Comparison of ENCODE assay signal across 8 cellular contexts in the genomic region with DNA sequence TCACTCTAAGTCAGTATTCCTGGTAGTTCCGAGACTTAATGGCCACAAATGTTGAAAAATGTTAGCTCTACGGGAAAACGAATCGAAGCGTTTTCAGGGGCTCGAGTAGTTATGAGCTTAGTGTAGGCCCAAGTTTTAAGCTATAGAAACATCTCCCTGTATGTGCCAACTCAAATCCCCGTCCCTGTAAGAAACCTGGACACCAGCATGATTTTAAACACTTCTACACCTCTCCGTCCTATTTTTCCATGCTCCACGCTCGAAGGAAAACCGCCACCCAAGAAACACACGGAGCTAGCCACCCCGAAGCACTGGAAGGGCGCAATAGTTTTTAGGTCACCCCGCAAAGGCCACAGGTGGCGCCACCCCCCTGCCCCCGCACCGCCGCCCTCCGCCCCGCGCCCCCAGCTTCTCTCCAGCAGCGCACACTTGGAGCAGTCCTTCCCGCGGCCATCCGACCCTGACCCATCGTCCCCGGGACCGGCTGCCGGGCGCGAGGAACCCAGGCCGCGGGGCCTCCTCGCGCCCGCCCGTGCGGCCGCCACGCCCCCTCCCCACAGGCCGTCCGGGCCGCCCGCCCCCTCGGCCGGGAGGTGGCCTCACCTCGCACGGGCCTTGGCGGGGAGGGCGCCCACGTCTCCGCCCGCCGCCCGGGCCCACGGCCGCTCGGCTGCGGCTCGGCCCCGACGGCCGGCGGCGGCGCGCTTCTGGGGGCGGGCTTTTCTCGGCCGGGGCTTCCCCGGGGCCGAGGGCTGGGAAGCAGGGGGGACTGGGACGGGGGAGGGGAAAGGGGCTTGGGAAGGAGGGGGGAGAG. TPM values are rescaled to one million over a fixed set of nuclear protein-coding genes. Genes with fewer than 3 reads are reported as not detected.
DNase-seq lines count a peak whose midpoint lies in the region; ATAC-seq and TF ChIP-seq lines count a peak whose summit lies in the region.

No MANE protein-coding gene starts in this region.

- peak overlapping the region; percentile 97 for H3K27ac Mint-ChIP-seq in GM23338
- peak overlapping the region; percentile 97 to 100 (median 99) for H3K27ac Mint-ChIP-seq in naive thymus-derived CD4-positive, alpha-beta T cell

- intact Hi-C loops in naive thymus-derived CD4-positive, alpha-beta T cell (cut with micrococcal nuclease) = loop anchor here (2.0 to 5.0 kb wide), 5 partner anchors 56 to 1328 kb away; partner anchors contain the start of genes COQ10A (in 1 of the 2), PA2G4 (in 1 of the 2) and TSPAN31 (in 1 of the 2)
- intact Hi-C loops in aorta (cut with DNase I) = no loop called here

- peak overlapping the region; percentile 76; the same call in 1 of the 2 replicates for H2AFZ ChIP-seq in GM23338

- no peaks in the 10 kb centered on the region for H3K27me3 ChIP-seq in GM23338 (ENCODE audit: insufficient read depth)
- no peaks in the 10 kb centered on the region for H3K27me3 ChIP-seq in naive thymus-derived CD4-positive, alpha-beta T cell (ENCODE audit: control insufficient read depth in 2 of 2, insufficient read depth in 2 of 2, low read length in 2 of 2)
- no peaks in the 10 kb centered on the region for H3K27me3 ChIP-seq in aorta (ENCODE audit: control insufficient read depth in 1 of 2, insufficient read depth in 2 of 2, low read length in 1 of 2)

- peak overlapping the region; percentile 93 for H3K4me3 Mint-ChIP-seq in GM23338
- peak overlapping the region; percentile 88 to 100 (median 98) for H3K4me3 Mint-ChIP-seq in naive thymus-derived CD4-positive, alpha-beta T cell

- peak in 1 of 2 experiments; percentile 7; a peak in 1 of 4 replicates for TF ChIP-seq CTCF in GM23338 (conservative IDR thresholded peaks at IDR 0.05; ENCODE audit: low read depth in 2 of 2)

- CTCF ChIA-PET in naive thymus-derived CD4-positive, alpha-beta T cell (lab: Charles Lee) = interaction anchor here (1.5 kb wide), 1 partner anchor 31 kb away, joined by 4 read pairs; no protein-coding TSS in a partner anchor

- WGBS in aorta, 2 donors = 1% methylated on average over 45 to 74 of the region's 74 CpGs

- peaks cover 34% of the 10 kb centered on the region for H3K79me2 ChIP-seq in GM23338 (replicated peaks; ENCODE audit: insufficient read depth)

- H3K36me3 ChIP-seq in GM23338 (ENCODE audit: insufficient read depth) = no peaks in the 10 kb centered on the region
- peaks cover 0 to 6% (median 0%) of the 10 kb centered on the region in 3 experiments for H3K36me3 ChIP-seq in naive thymus-derived CD4-positive, alpha-beta T cell (ENCODE audit: control insufficient read depth in 2 of 3, insufficient read depth in 3 of 3, low read length in 3 of 3)
- no peaks in the 10 kb centered on the region for H3K36me3 ChIP-seq in aorta (ENCODE audit: control insufficient read depth in 1 of 2, insufficient read depth in 2 of 2, low read length in 1 of 2)

- peak; percentile 63 for ATAC-seq in GM23338
- peak; percentile 66 to 68 for ATAC-seq in activated CD4-positive, CD25-positive, alpha-beta regulatory T cell treated with anti-CD3 and anti-CD28 coated beads, Interleukin-2, amount 50 U/mL, for 24 hours
- peak; percentile 72 for ATAC-seq in naive thymus-derived CD4-positive, alpha-beta T cell
- ATAC-seq in aorta (ENCODE audit: low FRiP score) = peak; percentile 86

- no peaks in the 10 kb centered on the region for H3K9me2 ChIP-seq in GM23338 (ENCODE audit: insufficient read depth)

- no peaks in the 10 kb centered on the region; the same call in 2 of the 3 replicates for H3K36me3 Mint-ChIP-seq in GM23338 (ENCODE audit: low read depth)
- peaks cover 0 to 10% (median 0%) of the 10 kb centered on the region in 5 donors for H3K36me3 Mint-ChIP-seq in naive thymus-derived CD4-positive, alpha-beta T cell

- peaks cover 14% of the 10 kb centered on the region for H3F3A ChIP-seq in GM23338 (replicated peaks; ENCODE audit: low read depth)

- no peaks in the 10 kb centered on the region for H3K9me3 Mint-ChIP-seq in GM23338
- peaks cover 0 to 4% (median 0%) of the 10 kb centered on the region in 11 donors for H3K9me3 Mint-ChIP-seq in naive thymus-derived CD4-positive, alpha-beta T cell

- DNase-seq in SIG-M5 treated with dmso at 0.1 percent for 504 hours (lab: John Stamatoyannopoulos, UW; ENCODE audit: unreplicated experiment) = peak; percentile 41
- DNase-seq in SIG-M5 (lab: John Stamatoyannopoulos, UW) = no peak
- peak; percentile 76 for DNase-seq in GM23338 (ENCODE audit: low spot score)
- peak; percentile 37 to 47 for DNase-seq in Kasumi-1 (lab: John Stamatoyannopoulos, UW)
- peak; percentile 83 to 89 for DNase-seq in erythroblast (lab: John Stamatoyannopoulos, UW)
- peak in 8 of 9 donors; percentile 37 to 79 (median 58) for DNase-seq in naive thymus-derived CD4-positive, alpha-beta T cell
- DNase-seq in aorta = peak; percentile 62 to 88

- H3K4me1 Mint-ChIP-seq in GM23338 = peaks cover 26% of the 10 kb centered on the region
- H3K4me1 Mint-ChIP-seq in naive thymus-derived CD4-positive, alpha-beta T cell = peaks cover 25 to 53% (median 43%) of the 10 kb centered on the region in 7 donors

- peaks cover 8% of the 10 kb centered on the region for H3K27me3 Mint-ChIP-seq in GM23338 (ENCODE audit: insufficient read depth, low read depth, poor library complexity)
- no peaks in the 10 kb centered on the region for H3K27me3 Mint-ChIP-seq in naive thymus-derived CD4-positive, alpha-beta T cell

- TF ChIP-seq POLR2A in erythroblast (IDR thresholded peaks at IDR 0.05; ENCODE audit: low read length) = peak; percentile 34

- H3K27ac ChIP-seq in GM23338 (ENCODE audit: low read depth) (peak overlapping the region; percentile 93), aorta (ENCODE audit: low read depth in 1 of 2, low read length in 2 of 2) (peak overlapping the region; percentile 80 to 98)
- peak overlapping the region; percentile 85 for H3K27ac ChIP-seq in naive thymus-derived CD4-positive, alpha-beta T cell (ENCODE audit: low read depth, low read length)

- peak overlapping the region; percentile 91 for H3K4me2 ChIP-seq in GM23338

- H3K9me3 ChIP-seq in naive thymus-derived CD4-positive, alpha-beta T cell (ENCODE audit: control insufficient read depth in 2 of 3, low read length in 3 of 3) = no peaks in the 10 kb centered on the region
- no peaks in the 10 kb centered on the region for H3K9me3 ChIP-seq in aorta (ENCODE audit: control insufficient read depth, low read length)

- H3K4me3 ChIP-seq in GM23338 (peak overlapping the region; percentile 64), aorta (ENCODE audit: low read length in 2 of 2) (peak overlapping the region; percentile 71 to 99)
- peak overlapping the region; percentile 55 for H3K4me3 ChIP-seq in naive thymus-derived CD4-positive, alpha-beta T cell (ENCODE audit: low read length)

- H4K20me1 ChIP-seq in GM23338 (replicated peaks; ENCODE audit: insufficient read depth) = no peaks in the 10 kb centered on the region

- H3K4me1 ChIP-seq in GM23338 (ENCODE audit: insufficient read depth) (peaks cover 15% of the 10 kb centered on the region; the same call in 1 of the 2 replicates), aorta (ENCODE audit: control insufficient read depth in 1 of 2, insufficient read depth in 2 of 2, low read length in 2 of 2) (no peaks in the 10 kb centered on the region)
- peaks cover 8 to 17% of the 10 kb centered on the region in 2 donors for H3K4me1 ChIP-seq in naive thymus-derived CD4-positive, alpha-beta T cell (ENCODE audit: control insufficient read depth in 2 of 2, insufficient read depth in 2 of 2, low read length in 2 of 2)

- POLR2A ChIA-PET in naive thymus-derived CD4-positive, alpha-beta T cell (lab: Charles Lee) = interaction anchor here (0.7 to 1.2 kb wide), 9 partner anchors 9 to 201 kb away, joined by 3 to 6 read pairs (median 5); partner anchors contain the start of genes GLI1, MARS1, PIP4K2C and SHMT2

TF ChIP-seq in GM23338, 12 proteins besides CTCF, POLR2A, EP300 and RAD21 (continues in another document):
- no peak for TF ChIP-seq NANOG (IDR thresholded peaks at IDR 0.05; ENCODE audit: borderline replicate concordance)
- no peak for TF ChIP-seq EZH2phosphoT487 (IDR thresholded peaks at IDR 0.05; ENCODE audit: unreplicated experiment)

RNA-seq across cellular contexts. Expression of gene R3HDM2, which starts 0.5 kb away (rescaled TPM):
- 17.7 and 19.6 TPM in 2 replicates for total RNA-seq in GM23338 (2014; rRNA removed; shearing (Covaris generic))
- 9.6 and 10.2 TPM in 2 replicates for polyA plus RNA-seq in GM23338 (2016; fragmentation: Nextera tagmentation; extraction: Ambion mirVana)
- 100 to 1,000 TPM in 4 of 5 experiments, 10 to 100 TPM in 1; 74.9 to 145 (median 120) TPM for total RNA-seq in naive thymus-derived CD4-positive, alpha-beta T cell
- 10 to 100 TPM; 13.7 to 25.8 TPM for polyA plus RNA-seq in naive thymus-derived CD4-positive, alpha-beta T cell
- total RNA-seq in aorta = 10 to 100 TPM; 55.8 to 75.4 TPM
- 10 to 100 TPM; 11.3 to 22.7 TPM for polyA plus RNA-seq in aorta

RNA-seq across cellular contexts. Expression of gene INHBC, which starts 4.3 kb away (rescaled TPM):
- total RNA-seq in GM23338 (2014; rRNA removed; shearing (Covaris generic)) = not detected in 2 replicates
- polyA plus RNA-seq in GM23338 (2016; fragmentation: Nextera tagmentation; extraction: Ambion mirVana) = 0.53 TPM in 1 of 2 replicates, not detected in the other
- under 1 TPM in 1 of 5 experiments, not detected in 4; 0.16 TPM for total RNA-seq in naive thymus-derived CD4-positive, alpha-beta T cell
- polyA plus RNA-seq in naive thymus-derived CD4-positive, alpha-beta T cell = not detected
- total RNA-seq in aorta = not detected
- not detected for polyA plus RNA-seq in aorta

RNA-seq across cellular contexts. Expression of gene INHBE, which starts 24.8 kb away (rescaled TPM):
- 19.4 and 29.0 TPM in 2 replicates for total RNA-seq in GM23338 (2014; rRNA removed; shearing (Covaris generic))
- polyA plus RNA-seq in GM23338 (2016; fragmentation: Nextera tagmentation; extraction: Ambion mirVana) (5.6 and 7.4 TPM in 2 replicates), aorta (not detected)
- under 1 TPM in 1 of 5 experiments, not detected in 4; 0.12 TPM for total RNA-seq in naive thymus-derived CD4-positive, alpha-beta T cell
- polyA plus RNA-seq in naive thymus-derived CD4-positive, alpha-beta T cell = not detected
- total RNA-seq in aorta = not detected

RNA-seq across cellular contexts. Expression of gene GLI1, which starts 29.3 kb away (rescaled TPM):
- 16.1 and 18.1 TPM in 2 replicates for total RNA-seq in GM23338 (2014; rRNA removed; shearing (Covaris generic))
- polyA plus RNA-seq in GM23338 (2016; fragmentation: Nextera tagmentation; extraction: Ambion mirVana) (4.8 and 5.6 TPM in 2 replicates), aorta (1 to 10 TPM in 1 of 2 donors, under 1 TPM in 1; 0.25 to 2.1 TPM)
- total RNA-seq in naive thymus-derived CD4-positive, alpha-beta T cell = 1 to 10 TPM in 2 of 5 experiments, under 1 TPM in 3; 0.39 to 1.4 (median 0.45) TPM
- polyA plus RNA-seq in naive thymus-derived CD4-positive, alpha-beta T cell = not detected
- 10 to 100 TPM in 1 of 2 donors, 1 to 10 TPM in 1; 2.4 to 15.5 TPM for total RNA-seq in aorta

RNA-seq across cellular contexts. Expression of gene ARHGAP9, which starts 49.3 kb away (rescaled TPM):
- total RNA-seq in GM23338 (2014; rRNA removed; shearing (Covaris generic)) = 4.6 and 7.1 TPM in 2 replicates
- polyA plus RNA-seq in GM23338 (2016; fragmentation: Nextera tagmentation; extraction: Ambion mirVana) (4.5 and 4.9 TPM in 2 replicates), aorta (10 to 100 TPM in 1 of 2 donors, 1 to 10 TPM in 1; 5.5 to 21.2 TPM)
- total RNA-seq in naive thymus-derived CD4-positive, alpha-beta T cell = 100 to 1,000 TPM; 201 to 366 (median 347) TPM
- 100 to 1,000 TPM; 198 to 283 TPM for polyA plus RNA-seq in naive thymus-derived CD4-positive, alpha-beta T cell
- 10 to 100 TPM; 16.2 to 38.8 TPM for total RNA-seq in aorta

Comparison
In these comparisons a context has a peak if more than half of its experiments do, and no peak if none do; other contexts are left out.
1. RNA of gene INHBE, which starts 24.8 kb away (total RNA-seq): 19.4 to 29.0 TPM in GM23338; not detected in aorta and 0.12 TPM in naive thymus-derived CD4-positive, alpha-beta T cell; every median in the first group is over 10 times any median in the second.
2. intact Hi-C loops: an anchor here in naive thymus-derived CD4-positive, alpha-beta T cell (2.0 to 5.0 kb wide); none called in aorta.
3. Peak in every context shown above with its lines, with median percentiles within 50 percentile points of each other: ATAC-seq, H3K27ac ChIP-seq and H3K4me3 ChIP-seq.